In genomic region chr12:49069507-49070346, GRCh38 we compare ENCODE assay signal across 8 cellular contexts.
DNase-seq lines count a peak whose midpoint lies in the region; ATAC-seq and TF ChIP-seq lines count a peak whose summit lies in the region.

Gene RHEBL1 (minus strand): TSS chr12:49069979. CDS start chr12:49069785, 194 bp downstream.

- no peaks in the 10 kb centered on the region for H3K9me3 ChIP-seq in muscle layer of colon (ENCODE audit: low read length)

- no peaks in the 10 kb centered on the region for H3K36me3 ChIP-seq in muscle layer of colon (ENCODE audit: insufficient read depth, low read length)

- peak; percentile 94 for DNase-seq in DMS53 treated with DMSO at 0.1 percent for 48 hours (lab: John Stamatoyannopoulos, UW; ENCODE audit: unreplicated experiment)
- DNase-seq in OCI-M1 (lab: John Stamatoyannopoulos, UW) = peak; percentile 99
- DNase-seq in activated T-cell treated with anti-CD3 and anti-CD28 coated beads for 24 hours (ENCODE audit: low read depth) = peak; percentile 98
- peak; percentile 74 for DNase-seq in epithelial cell of prostate (ENCODE audit: low read depth, low spot score)
- peak; percentile 97 for DNase-seq in stimulated activated CD8-positive, alpha-beta memory T cell treated with anti-CD3 and anti-CD28 coated beads, Interleukin-7, amount 100 ng/mL, for 24 hours (ENCODE audit: low read depth)

- ATAC-seq in GM21619 (IDR thresholded peaks at IDR 0.05; ENCODE audit: unreplicated experiment) = peak; percentile 94

- no peak for TF ChIP-seq RAD21 in Ishikawa (IDR thresholded peaks at IDR 0.05; ENCODE audit: low read depth)

- peak; percentile 6; the same call in 1 of the 2 replicates for TF ChIP-seq EP300 in Ishikawa (IDR thresholded peaks at IDR 0.05; ENCODE audit: borderline replicate concordance)

- peak within 1 kb of the TSS; percentile 31 for H3K27ac ChIP-seq in epithelial cell of prostate
- H3K27ac ChIP-seq in muscle layer of colon (ENCODE audit: low read depth, low read length) = peak within 1 kb of the TSS; percentile 75

- H3K9ac ChIP-seq in muscle layer of colon (ENCODE audit: low read length) = peak within 1 kb of the TSS; percentile 24

- no peaks in the 10 kb centered on the region for H3K27me3 ChIP-seq in muscle layer of colon (ENCODE audit: control insufficient read depth in 1 of 2, insufficient read depth in 2 of 2, low read length in 2 of 2)

- peaks cover 12% of the 10 kb centered on the region for H3K4me1 ChIP-seq in muscle layer of colon (ENCODE audit: insufficient read depth, low read length)

- H3K4me3 ChIP-seq in muscle layer of colon (ENCODE audit: low read depth in 1 of 2, low read length in 2 of 2) = peak within 1 kb of the TSS; percentile 85 to 95

TF ChIP-seq in Ishikawa, 13 proteins besides CTCF, POLR2A, EP300 and RAD21:
- TF ChIP-seq CEBPB (IDR thresholded peaks at IDR 0.05) (no peak), NFIC (IDR thresholded peaks at IDR 0.05) (peak; percentile 12; the same call in 1 of the 2 replicates), MAX (IDR thresholded peaks at IDR 0.05) (peak; percentile 90), TAF1 (IDR thresholded peaks at IDR 0.05; ENCODE audit: low read depth) (no peak; the same call in 1 of the 2 replicates), FOXM1 (IDR thresholded peaks at IDR 0.05; ENCODE audit: borderline replicate concordance, low read depth) (peak; percentile 78), YY1 (IDR thresholded peaks at IDR 0.05; ENCODE audit: low read depth) (0 out of 2 replicates have a peak, but pooled peaks have one; percentile 32), ZBTB7A (IDR thresholded peaks at IDR 0.05; ENCODE audit: low read depth) (no peak), EGR1 (IDR thresholded peaks at IDR 0.05) (no peak), TCF12 (IDR thresholded peaks at IDR 0.05; ENCODE audit: low read depth) (no peak; the same call in 1 of the 2 replicates), USF1 (IDR thresholded peaks at IDR 0.05) (peak; percentile 98), TEAD4 (IDR thresholded peaks at IDR 0.05) (peak; percentile 37; the same call in 1 of the 2 replicates), REST (IDR thresholded peaks at IDR 0.05; ENCODE audit: low read depth) (no peak), CREB1 (IDR thresholded peaks at IDR 0.05; ENCODE audit: low read depth) (peak; percentile 32; the same call in 1 of the 2 replicates)

Comparison
In these comparisons a context has a peak if more than half of its experiments do, and no peak if none do; other contexts are left out.
1. Peak in every context shown above with its lines: DNase-seq, ATAC-seq, H3K4me3 ChIP-seq and H3K27ac ChIP-seq.